ENCODE assay signal across 11 cellular contexts in the genomic region with DNA sequence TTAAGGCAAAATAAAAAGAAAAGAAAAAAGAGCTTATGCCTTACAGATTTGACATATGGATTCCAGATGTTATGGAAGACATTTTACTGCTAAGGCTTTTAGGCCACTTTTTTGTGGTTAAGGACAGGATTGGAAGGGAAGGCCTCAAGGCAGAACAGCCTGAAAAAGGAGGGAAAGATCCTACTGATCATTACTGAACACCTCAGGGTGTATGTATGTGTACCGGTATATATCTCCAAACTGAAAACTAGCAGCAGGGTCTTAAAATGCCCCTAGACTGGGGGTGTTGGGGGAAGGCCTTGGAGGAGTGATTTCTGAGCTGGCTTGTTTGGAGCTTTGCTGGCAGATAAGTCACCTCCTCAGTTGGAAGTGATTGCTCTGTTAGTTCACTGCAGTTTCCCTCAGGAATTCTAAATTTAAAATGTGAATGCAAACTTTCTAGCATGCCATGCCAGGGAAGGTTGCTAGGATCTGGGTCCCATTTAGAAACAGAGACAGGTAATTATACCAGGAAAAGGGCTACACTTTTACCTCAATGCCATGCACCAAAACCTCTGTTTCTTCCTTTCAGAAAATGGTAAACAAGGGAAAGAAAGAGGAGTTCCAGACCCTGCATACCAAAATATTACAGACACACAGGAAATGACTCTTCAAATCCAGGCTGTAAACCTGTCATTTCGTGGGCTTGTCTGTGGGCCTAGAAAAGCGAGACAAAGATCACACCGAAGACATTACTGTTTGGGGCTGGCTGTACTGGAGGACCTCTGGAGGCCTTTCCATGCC. TPM values are rescaled to one million over a fixed set of nuclear protein-coding genes. Genes with fewer than 3 reads are reported as not detected.
DNase-seq lines count a peak whose midpoint lies in the region; ATAC-seq and TF ChIP-seq lines count a peak whose summit lies in the region.
"Had no signal": no experiment of that assay in that cellular context is flagged by ENCODE, and none has a peak within 500 bp of the region (broad histone marks: within the 10 kb centered on the region; RNA-seq: fewer than 3 reads in every experiment).

No MANE protein-coding gene starts in this region.

- POLR2A ChIA-PET in OCI-LY7 (lab: Charles Lee): interaction anchor here (0.6 to 1.2 kb wide), 4 partner anchors 14 to 1884 kb away, joined by 3 to 4 read pairs (median 3); no protein-coding TSS in a partner anchor

- H3K27me3 Mint-ChIP-seq in activated naive CD4-positive, alpha-beta T cell treated with anti-CD3 and anti-CD28 coated beads, Interleukin-2, amount 10 ng/mL, durations not matched to agents 7 days and 5 days: no peaks in the 10 kb centered on the region
- H3K27me3 Mint-ChIP-seq: stimulated activated naive CD8-positive, alpha-beta T cell treated with anti-CD3 and anti-CD28 coated beads, Interleukin-15, Interleukin-2, amounts not matched to agents 100 ng/mL and 50 ng/mL, for 24 hours had no signal

- H3K4me3 ChIP-seq in HAP-1: no peak overlapping the region
- no peak overlapping the region for H3K4me3 ChIP-seq in OCI-LY7 (ENCODE audit: low read depth, low read length, poor library complexity, severe bottlenecking)
- H3K4me3 ChIP-seq in skeletal muscle satellite cell (ENCODE audit: low read length): no peak overlapping the region

- H3K9me2 ChIP-seq in OCI-LY7 (ENCODE audit: insufficient read depth, low read length): no peaks in the 10 kb centered on the region

- no peak overlapping the region for H3K4me3 Mint-ChIP-seq in activated naive CD4-positive, alpha-beta T cell treated with anti-CD3 and anti-CD28 coated beads, Interleukin-2, amount 10 ng/mL, durations not matched to agents 7 days and 5 days
- H3K4me3 Mint-ChIP-seq: stimulated activated naive CD8-positive, alpha-beta T cell treated with anti-CD3 and anti-CD28 coated beads, Interleukin-15, Interleukin-2, amounts not matched to agents 100 ng/mL and 50 ng/mL, for 24 hours had no signal

- intact Hi-C loops in OCI-LY7 (cut with micrococcal nuclease; ENCODE audit: unreplicated experiment): no loop called here

- no peaks in the 10 kb centered on the region for H3K79me2 ChIP-seq in OCI-LY7 (ENCODE audit: insufficient read depth, low read depth, low read length)

- H3K27me3 ChIP-seq in HAP-1 (ENCODE audit: low read depth) (no peaks in the 10 kb centered on the region), skeletal muscle satellite cell (ENCODE audit: control insufficient read depth, insufficient read depth, low read length) (no peaks in the 10 kb centered on the region)

- no peak overlapping the region for H3K9ac ChIP-seq in skeletal muscle satellite cell (ENCODE audit: low read depth, low read length)

- H3K27ac ChIP-seq in OCI-LY7 (ENCODE audit: low read depth, low read length, poor library complexity, severe bottlenecking): no peak overlapping the region

- peak overlapping the region; percentile 17; the same call in 1 of the 2 replicates for H2AFZ ChIP-seq in OCI-LY7 (ENCODE audit: low read length)

- H3K4me2 ChIP-seq in OCI-LY7 (ENCODE audit: low read length) (no peak overlapping the region), skeletal muscle satellite cell (ENCODE audit: low read length) (peak overlapping the region; percentile 39)

- H3K4me1 Mint-ChIP-seq in activated naive CD4-positive, alpha-beta T cell treated with anti-CD3 and anti-CD28 coated beads, Interleukin-2, amount 10 ng/mL, durations not matched to agents 7 days and 5 days: peaks cover 21% of the 10 kb centered on the region

- H3K9me3 ChIP-seq in HAP-1: peaks cover 5% of the 10 kb centered on the region
- no peaks in the 10 kb centered on the region for H3K9me3 ChIP-seq in OCI-LY7 (ENCODE audit: low read length)
- H3K9me3 ChIP-seq in skeletal muscle satellite cell (replicated peaks; ENCODE audit: low read length): no peaks in the 10 kb centered on the region

- TF ChIP-seq CTCF in OCI-LY7 (conservative IDR thresholded peaks at IDR 0.05; ENCODE audit: low read length): no peak

- in situ Hi-C loops in HAP-1 (cut with MboI; ENCODE audit: low sequenced_read_pairs): loop anchor here (5.0 kb wide), 1 partner anchor 132 kb away; no protein-coding TSS in a partner anchor

- BruUV-seq in OCI-LY7 (replicated peaks; lab: Mats Ljungman, UMichigan): no TSS peak

- DNase-seq in HAP-1 (ENCODE audit: low spot score in 2 of 2): peak; percentile 38 to 87
- no peak for DNase-seq in OCI-LY7 (ENCODE audit: low spot score)
- DNase-seq in fibroblast of peridontal ligament (ENCODE audit: extremely low read depth): peak; percentile 46
- DNase-seq in activated naive CD4-positive, alpha-beta T cell treated with anti-CD3 and anti-CD28 coated beads, Interleukin-2, amount 10 ng/mL, durations not matched to agents 7 days and 5 days: no peak
- DNase-seq: DMS79, NCI-H510A had no signal

- H3K4me1 ChIP-seq in HAP-1: peaks cover 48% of the 10 kb centered on the region
- H3K4me1 ChIP-seq in OCI-LY7 (ENCODE audit: insufficient read depth, low read length, poor library complexity, severe bottlenecking): no peaks in the 10 kb centered on the region
- H3K4me1 ChIP-seq in skeletal muscle satellite cell (ENCODE audit: control insufficient read depth, insufficient read depth, low read length): peaks cover 37% of the 10 kb centered on the region

- no peaks in the 10 kb centered on the region for H3K36me3 ChIP-seq in HAP-1 (replicated peaks)
- H3K36me3 ChIP-seq in OCI-LY7 (ENCODE audit: insufficient read depth, low read length): no peaks in the 10 kb centered on the region
- no peaks in the 10 kb centered on the region for H3K36me3 ChIP-seq in skeletal muscle satellite cell (ENCODE audit: insufficient read depth, low read length)

- ATAC-seq in HG02840 (IDR thresholded peaks at IDR 0.05; ENCODE audit: low FRiP score, unreplicated experiment) (no peak), HG02588 (IDR thresholded peaks at IDR 0.05; ENCODE audit: unreplicated experiment) (no peak), GM21515 (IDR thresholded peaks at IDR 0.05; ENCODE audit: unreplicated experiment) (no peak)

- H4K20me1 ChIP-seq in OCI-LY7 (ENCODE audit: insufficient read depth, low read length): no peaks in the 10 kb centered on the region

- CTCF ChIA-PET in OCI-LY7 (lab: Charles Lee; ENCODE audit: unreplicated experiment): interaction anchor here (1.6 kb wide), 1 partner anchor 15 kb away, joined by 5 read pairs; the partner anchor contains the start of gene C1orf52
- CTCF ChIA-PET in activated naive CD4-positive, alpha-beta T cell treated with anti-CD3 and anti-CD28 coated beads, Interleukin-2, amount 10 ng/mL, durations not matched to agents 7 days and 5 days (lab: Charles Lee): interaction anchor here (0.9 to 2.7 kb wide), 6 partner anchors 11 to 300 kb away, joined by 3 to 17 read pairs (median 6); partner anchors contain the start of gene C1orf52

- peaks cover 1% of the 10 kb centered on the region for H3K9me3 Mint-ChIP-seq in activated naive CD4-positive, alpha-beta T cell treated with anti-CD3 and anti-CD28 coated beads, Interleukin-2, amount 10 ng/mL, durations not matched to agents 7 days and 5 days
- H3K9me3 Mint-ChIP-seq: stimulated activated naive CD8-positive, alpha-beta T cell treated with anti-CD3 and anti-CD28 coated beads, Interleukin-15, Interleukin-2, amounts not matched to agents 100 ng/mL and 50 ng/mL, for 24 hours had no signal

- H3K36me3 Mint-ChIP-seq in activated naive CD4-positive, alpha-beta T cell treated with anti-CD3 and anti-CD28 coated beads, Interleukin-2, amount 10 ng/mL, durations not matched to agents 7 days and 5 days: peaks cover 3% of the 10 kb centered on the region

- no peak overlapping the region for H3K27ac Mint-ChIP-seq in activated naive CD4-positive, alpha-beta T cell treated with anti-CD3 and anti-CD28 coated beads, Interleukin-2, amount 10 ng/mL, durations not matched to agents 7 days and 5 days
- H3K27ac Mint-ChIP-seq: stimulated activated naive CD8-positive, alpha-beta T cell treated with anti-CD3 and anti-CD28 coated beads, Interleukin-15, Interleukin-2, amounts not matched to agents 100 ng/mL and 50 ng/mL, for 24 hours had no signal

RNA-seq across cellular contexts. Expression of gene C1orf52, which starts 15.0 kb away (rescaled TPM):
- 35.6 and 55.3 TPM in 2 replicates for total RNA-seq in OCI-LY7 (2014; rRNA removed; shearing (Covaris generic))
- total RNA-seq in OCI-LY7 (2022): 33.0 and 37.4 TPM in 2 replicates
- total RNA-seq in skeletal muscle satellite cell (2012; rRNA removed): 8.9 and 12.9 TPM in 2 replicates

RNA-seq across cellular contexts. Expression of gene BCL10, which starts 32.0 kb away (rescaled TPM):
- 10.6 and 17.4 TPM in 2 replicates for total RNA-seq in OCI-LY7 (2014; rRNA removed; shearing (Covaris generic))
- total RNA-seq in OCI-LY7 (2022): 29.0 and 32.5 TPM in 2 replicates
- total RNA-seq in skeletal muscle satellite cell (2012; rRNA removed): 31.7 and 38.4 TPM in 2 replicates

RNA-seq across cellular contexts. Expression of gene SYDE2, which starts 43.6 kb away (rescaled TPM):
- not detected in 2 replicates for total RNA-seq in OCI-LY7 (2014; rRNA removed; shearing (Covaris generic))
- not detected in 2 replicates for total RNA-seq in OCI-LY7 (2022)
- total RNA-seq in skeletal muscle satellite cell (2012; rRNA removed): 2.2 and 3.0 TPM in 2 replicates

Comparison
In these comparisons a context has a peak if more than half of its experiments do, and no peak if none do; other contexts are left out.
1. DNase-seq: peak in HAP-1 (2 of 2) and fibroblast of peridontal ligament (single experiment); none in OCI-LY7 (single experiment) and activated naive CD4-positive, alpha-beta T cell treated with anti-CD3 and anti-CD28 coated beads, Interleukin-2, amount 10 ng/mL, durations not matched to agents 7 days and 5 days (single experiment).